ENCODE assay signal across 15 cellular contexts in the genomic region with DNA sequence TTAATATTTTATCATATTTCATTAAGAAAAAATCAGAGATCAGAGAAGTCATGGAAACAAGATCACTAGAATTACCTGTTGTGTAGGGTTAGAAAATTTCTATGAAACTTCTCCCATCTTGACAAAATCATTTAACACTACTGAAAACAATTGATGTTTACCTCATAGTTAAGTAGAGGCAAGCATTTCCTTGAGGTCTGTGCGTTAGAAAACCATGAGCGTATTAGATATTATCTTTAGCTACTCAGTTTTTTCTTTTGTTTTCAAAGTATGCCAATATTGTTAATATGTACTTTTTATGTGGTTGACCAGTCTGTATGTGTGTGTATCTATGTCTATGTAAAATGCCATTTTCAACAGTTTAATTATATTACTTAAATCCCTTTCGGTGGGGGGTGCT.
"Had no signal": no experiment of that assay in that cellular context is flagged by ENCODE, and none has a peak within 500 bp of the region (broad histone marks: within the 10 kb centered on the region; RNA-seq: fewer than 3 reads in every experiment).

No MANE protein-coding gene starts in this region.

- H3K4me3 Mint-ChIP-seq: mesothelial cell of epicardium; natural killer cell treated with Interleukin-12 subunit alpha and Interleukin-12 subunit beta and Interleukin-15 and Interleukin-18, amount 100 ng/mL, for 72 hours; stimulated activated naive B cell treated with anti-CD40 and anti-IgM and Interleukin-4, amounts not matched to agents 10 μg/mL and 1 μg/mL and 100 μg/mL, for 72 hours had no signal

- H3K27ac Mint-ChIP-seq: progenitor cell of endocrine pancreas; stimulated activated naive B cell treated with anti-CD40 and anti-IgM and Interleukin-4, amounts not matched to agents 10 μg/mL and 1 μg/mL and 100 μg/mL, for 72 hours had no signal

- DNase-seq: activated CD4-positive, alpha-beta T cell treated with anti-CD3 and anti-CD28 coated beads, Interleukin-2, amount 50 U/mL, for 4 hours; activated effector memory CD4-positive, alpha-beta T cell treated with anti-CD3 and anti-CD28 coated beads, Interleukin-2, amount 50 U/mL, for 16 hours; heart left ventricle; left ventricle myocardium superior; mammary epithelial cell; retina; sigmoid colon; stimulated activated CD4-positive, alpha-beta T cell treated with anti-CD3 and anti-CD28 coated beads, Interleukin-2, amount 100 ng/mL, for 48 hours; stimulated activated CD8-positive, alpha-beta memory T cell treated with anti-CD3 and anti-CD28 coated beads, Interleukin-4, amount 100 ng/mL, for 48 hours; stimulated activated naive B cell treated with anti-CD40 and anti-IgM and Interleukin-4, amounts not matched to agents 10 μg/mL and 1 μg/mL and 100 μg/mL, for 72 hours; transverse colon had no signal

- ATAC-seq: heart left ventricle; left ventricle myocardium superior; stimulated activated naive B cell treated with anti-CD40 and anti-IgM and Interleukin-4, amounts not matched to agents 10 μg/mL and 1 μg/mL and 100 μg/mL, for 72 hours had no signal

- H3K4me1 Mint-ChIP-seq: stimulated activated naive B cell treated with anti-CD40 and anti-IgM and Interleukin-4, amounts not matched to agents 10 μg/mL and 1 μg/mL and 100 μg/mL, for 72 hours had no signal

- H3K9me3 Mint-ChIP-seq: natural killer cell treated with Interleukin-12 subunit alpha and Interleukin-12 subunit beta and Interleukin-15 and Interleukin-18, amount 100 ng/mL, for 72 hours had no signal

- H3K36me3 Mint-ChIP-seq: activated CD8-positive, alpha-beta memory T cell treated with anti-CD3 and anti-CD28 coated beads, Interleukin-2, amount 10 ng/mL, durations not matched to agents 7 days and 5 days; natural killer cell treated with Interleukin-12 subunit alpha and Interleukin-12 subunit beta and Interleukin-15 and Interleukin-18, amount 100 ng/mL, for 72 hours; stimulated activated naive B cell treated with anti-CD40 and anti-IgM and Interleukin-4, amounts not matched to agents 10 μg/mL and 1 μg/mL and 100 μg/mL, for 72 hours had no signal

- H3K27me3 Mint-ChIP-seq: activated CD8-positive, alpha-beta memory T cell treated with anti-CD3 and anti-CD28 coated beads, Interleukin-2, amount 10 ng/mL, durations not matched to agents 7 days and 5 days; natural killer cell treated with Interleukin-12 subunit alpha and Interleukin-12 subunit beta and Interleukin-15 and Interleukin-18, amount 100 ng/mL, for 72 hours; progenitor cell of endocrine pancreas; stimulated activated naive B cell treated with anti-CD40 and anti-IgM and Interleukin-4, amounts not matched to agents 10 μg/mL and 1 μg/mL and 100 μg/mL, for 72 hours had no signal
